In genomic region chr7:141512597-141512996, GRCh38 we compare ENCODE assay signal across 14 cellular contexts. TPM values are rescaled to one million over a fixed set of nuclear protein-coding genes. Genes with fewer than 3 reads are reported as not detected.
DNase-seq lines count a peak whose midpoint lies in the region; ATAC-seq, FAIRE-seq and TF ChIP-seq lines count a peak whose summit lies in the region.
"Had no signal": no experiment of that assay in that cellular context is flagged by ENCODE, and none has a peak within 500 bp of the region (broad histone marks: within the 10 kb centered on the region; RNA-seq: fewer than 3 reads in every experiment).

No MANE protein-coding gene starts in this region.

- TF ChIP-seq RAD21 in A549 (conservative IDR thresholded peaks at IDR 0.05 in 1 of 2, IDR thresholded peaks at IDR 0.05 in 1 of 2), result no peak

- H3K4me2 ChIP-seq in A549, result no peak overlapping the region

- CTCF ChIA-PET in A549 (lab: Yijun Ruan, JAX) (no interaction called here), Caco-2 (lab: Charles Lee) (no interaction called here)

- H3K4me1 Mint-ChIP-seq in Caco-2 (ENCODE audit: low read depth, unreplicated experiment) (peaks cover 8% of the 10 kb centered on the region), mesothelial cell of epicardium (peaks cover 10% of the 10 kb centered on the region)
- H3K4me1 Mint-ChIP-seq in activated naive CD8-positive, alpha-beta T cell treated with anti-CD3 and anti-CD28 coated beads for 36 hours, result peaks cover 16% of the 10 kb centered on the region

- TF ChIP-seq EP300 in A549 (IDR thresholded peaks at IDR 0.05), result no peak

- no peak for TF ChIP-seq CTCF in A549 (IDR thresholded peaks at IDR 0.05)
- no peak for TF ChIP-seq CTCF in Caco-2 (IDR thresholded peaks at IDR 0.05; ENCODE audit: insufficient read depth in 1 of 2, low read depth in 1 of 2, low read length in 1 of 2, severe bottlenecking in 1 of 2, unreplicated experiment in 1 of 2)
- TF ChIP-seq CTCF in mesothelial cell of epicardium (IDR thresholded peaks at IDR 0.05; ENCODE audit: unreplicated experiment), result no peak

- 50% methylated on average over 2 of the region's 2 CpGs for WGBS in A549 (ENCODE audit: missing lambda C conversion rate)

- no peak overlapping the region for H3K27ac ChIP-seq in A549
- H3K27ac ChIP-seq: hepatocyte had no signal

- H3K27ac Mint-ChIP-seq in Caco-2 (ENCODE audit: unreplicated experiment), result no peak overlapping the region
- H3K27ac Mint-ChIP-seq in activated naive CD8-positive, alpha-beta T cell treated with anti-CD3 and anti-CD28 coated beads for 36 hours, result no peak overlapping the region
- no peak overlapping the region for H3K27ac Mint-ChIP-seq in mesothelial cell of epicardium

- H3K9me3 ChIP-seq in A549 (no peaks in the 10 kb centered on the region), Caco-2 (no peaks in the 10 kb centered on the region; the same call in 1 of the 2 replicates)

- H3K9me3 Mint-ChIP-seq in Caco-2 (ENCODE audit: unreplicated experiment), result peaks cover 10% of the 10 kb centered on the region
- H3K9me3 Mint-ChIP-seq in activated naive CD8-positive, alpha-beta T cell treated with anti-CD3 and anti-CD28 coated beads for 36 hours, result peaks cover 3% of the 10 kb centered on the region
- peaks cover 11% of the 10 kb centered on the region for H3K9me3 Mint-ChIP-seq in mesothelial cell of epicardium

- peak overlapping the region; percentile 70 for H3K4me3 Mint-ChIP-seq in Caco-2 (ENCODE audit: unreplicated experiment)
- peak overlapping the region; percentile 64 for H3K4me3 Mint-ChIP-seq in activated naive CD8-positive, alpha-beta T cell treated with anti-CD3 and anti-CD28 coated beads for 36 hours
- peak overlapping the region; percentile 65 for H3K4me3 Mint-ChIP-seq in mesothelial cell of epicardium

- H3K36me3 Mint-ChIP-seq in Caco-2 (ENCODE audit: insufficient read depth, unreplicated experiment) (no peaks in the 10 kb centered on the region), mesothelial cell of epicardium (no peaks in the 10 kb centered on the region)
- H3K36me3 Mint-ChIP-seq in activated naive CD8-positive, alpha-beta T cell treated with anti-CD3 and anti-CD28 coated beads for 36 hours, result no peaks in the 10 kb centered on the region

- DNase-seq in A549 (ENCODE audit: low read depth in 1 of 2, low spot score in 1 of 2) (no peak), Caco-2 (no peak), mesothelial cell of epicardium (ENCODE audit: low spot score in 2 of 2, unreplicated experiment in 2 of 2) (no peak), NAMALWA (ENCODE audit: low spot score) (no peak), SKM-1 treated with dmso at 0.1 percent for 144 hours (lab: John Stamatoyannopoulos, UW; ENCODE audit: unreplicated experiment) (no peak), 8988T (no peak)
- no peak for DNase-seq in activated naive CD8-positive, alpha-beta T cell treated with anti-CD3 and anti-CD28 coated beads for 36 hours
- DNase-seq in stimulated activated CD4-positive, alpha-beta T cell treated with anti-CD3 and anti-CD28 coated beads, Interleukin-2, amount 100 ng/mL, for 48 hours, result no peak
- DNase-seq: activated gamma-delta T cell, NCI-H187 treated with DMSO at 0.1 percent for 48 hours, NCI-H446 treated with DMSO at 0.1 percent for 48 hours had no signal

- ATAC-seq in A549, result no peak

- H3K27me3 Mint-ChIP-seq in Caco-2 (ENCODE audit: insufficient read depth, unreplicated experiment), result peaks cover 45% of the 10 kb centered on the region
- H3K27me3 Mint-ChIP-seq in activated naive CD8-positive, alpha-beta T cell treated with anti-CD3 and anti-CD28 coated beads for 36 hours, result peaks cover 64% of the 10 kb centered on the region
- H3K27me3 Mint-ChIP-seq in mesothelial cell of epicardium (ENCODE audit: low read depth), result peaks cover 78% of the 10 kb centered on the region

- H3K27me3 ChIP-seq in Caco-2 (replicated peaks; ENCODE audit: control insufficient read depth, insufficient read depth, low read length), result no peaks in the 10 kb centered on the region; the same call in 1 of the 2 replicates

- FAIRE-seq in A549 (lab: Jason Lieb, UNC), result no peak
- FAIRE-seq: astrocyte, urothelium cell line had no signal

- intact Hi-C loops in Caco-2 (cut with micrococcal nuclease; ENCODE audit: unreplicated experiment), result no loop called here

- no peaks in the 10 kb centered on the region for H3K36me3 ChIP-seq in Caco-2 (ENCODE audit: control insufficient read depth, insufficient read depth, low read length)

- no TSS peak for BruUV-seq in Caco-2 (replicated peaks; lab: Mats Ljungman, UMichigan)

- H3K4me3 ChIP-seq in A549 (no peak overlapping the region), Caco-2 (ENCODE audit: low read depth, low read length) (no peak overlapping the region)
- H3K4me3 ChIP-seq: hepatocyte had no signal

- POLR2A ChIA-PET in A549 (lab: Yijun Ruan, JAX), result no interaction called here
- POLR2A ChIA-PET in Caco-2 (lab: Charles Lee), result no interaction called here

- TF ChIP-seq POLR2A in A549 (IDR thresholded peaks at IDR 0.05; ENCODE audit: low read length), result no peak

- no peaks in the 10 kb centered on the region for H3K4me1 ChIP-seq in A549
- H3K4me1 ChIP-seq in Caco-2, result no peaks in the 10 kb centered on the region

TF ChIP-seq in A549, 52 proteins besides CTCF, POLR2A, EP300 and RAD21:
- no peak for TF ChIP-seq ESRRA (IDR thresholded peaks at IDR 0.05; ENCODE audit: borderline replicate concordance, low read length)
- peak; percentile 73 for TF ChIP-seq MAFK (IDR thresholded peaks at IDR 0.05; ENCODE audit: partially characterized antibody)

RNA-seq across cellular contexts. Expression of gene AGK, which starts 38.6 kb away (rescaled TPM):
- polyA plus RNA-seq in A549 (2011; rRNA removed) (60.8 and 63.5 TPM in 2 replicates), A549 (2017; fragmentation: RNase III; extraction: RNeasy Plus Mini Kit Qiagen cat#74134 plus additional on column Dnase treatment) (29.6 to 36.2 TPM (median 30.4 TPM) in 3 replicates)
- 32.7 and 33.8 TPM in 2 replicates for polyA plus RNA-seq in A549 (2012; cell fraction: cytosol; rRNA removed)
- 37.3 and 47.3 TPM in 2 replicates for polyA plus RNA-seq in A549 (2012; cell fraction: nucleus; rRNA removed)
- 33.6 and 37.4 TPM in 2 replicates for polyA minus RNA-seq in A549 (2011; rRNA and poly(A)+ RNA removed)
- total RNA-seq in Caco-2 (2022) (32.3 and 32.8 TPM in 2 replicates), mesothelial cell of epicardium (31.1 to 35.1 TPM (median 35.0 TPM) in 3 replicates)
- total RNA-seq in activated naive CD8-positive, alpha-beta T cell treated with anti-CD3 and anti-CD28 coated beads for 36 hours, result 10 to 100 TPM; 86.0 to 87.4 TPM
